Comparison of ENCODE assay signal across 18 cellular contexts in genomic region chr6:21508753-21509152, GRCh38.
DNase-seq lines count a peak whose midpoint lies in the region; TF ChIP-seq lines count a peak whose summit lies in the region.
"Had no signal": no experiment of that assay in that cellular context is flagged by ENCODE, and none has a peak within 500 bp of the region (broad histone marks: within the 10 kb centered on the region; RNA-seq: fewer than 3 reads in every experiment).

No MANE protein-coding gene starts in this region.

- intact Hi-C loops in mammary epithelial cell (cut with micrococcal nuclease) (no loop called here), sigmoid colon (cut with DNase I) (no loop called here)

- peak overlapping the region; percentile 63 for H2AFZ ChIP-seq in mammary epithelial cell (ENCODE audit: low read depth, low read length)

- no peaks in the 10 kb centered on the region for H3K79me2 ChIP-seq in mammary epithelial cell (ENCODE audit: insufficient read depth, low read length)

- TF ChIP-seq CTCF in mammary epithelial cell (conservative IDR thresholded peaks at IDR 0.05 in 1 of 2, IDR thresholded peaks at IDR 0.05 in 1 of 2; ENCODE audit: extremely low read depth in 1 of 2, insufficient read depth in 1 of 2, low read depth in 1 of 2, low read length in 2 of 2) (no peak), suprapubic skin (IDR thresholded peaks at IDR 0.05) (no peak), GM13976 (IDR thresholded peaks at IDR 0.05; ENCODE audit: borderline replicate concordance, control extremely low read depth, extremely low read depth, insufficient read depth, missing control alignments) (no peak), sigmoid colon (IDR thresholded peaks at IDR 0.05) (no peak)

- CTCF ChIA-PET in mammary epithelial cell (lab: Charles Lee; ENCODE audit: low non-redundant PET), result no interaction called here

- in situ Hi-C loops in mammary epithelial cell (cut with MboI; ENCODE audit: low sequenced_read_pairs in 2 of 2) (no loop called here), GM13976 (cut with MboI; ENCODE audit: low sequenced_read_pairs, unreplicated experiment) (no loop called here)

- H3K27me3 ChIP-seq in mammary epithelial cell (ENCODE audit: insufficient read depth, low read length) (no peaks in the 10 kb centered on the region), suprapubic skin (no peaks in the 10 kb centered on the region), sigmoid colon (no peaks in the 10 kb centered on the region)
- H3K27me3 ChIP-seq: MG63, SJSA1 had no signal

- dilution Hi-C loops in mammary epithelial cell (cut with HindIII; ENCODE audit: low sequenced_read_pairs), result no loop called here

- no peak for TF ChIP-seq EP300 in suprapubic skin (IDR thresholded peaks at IDR 0.05)
- no peak for TF ChIP-seq EP300 in sigmoid colon (IDR thresholded peaks at IDR 0.05)

- peak overlapping the region; percentile 40 for H3K4me2 ChIP-seq in mammary epithelial cell (ENCODE audit: insufficient read depth, low read depth, low read length)
- H3K4me2 ChIP-seq: A549 had no signal

- H3K4me3 ChIP-seq in mammary epithelial cell (replicated peaks in 1 of 3; ENCODE audit: insufficient read depth in 1 of 3, low read depth in 2 of 3, low read length in 3 of 3) (no peak overlapping the region), suprapubic skin (no peak overlapping the region), sigmoid colon (no peak overlapping the region)
- H3K4me3 ChIP-seq: A549, MG63, SJSA1 had no signal

- no TSS peak for BruUV-seq in mammary epithelial cell (replicated peaks; lab: Mats Ljungman, UMichigan)

- H3K9me3 ChIP-seq in mammary epithelial cell (replicated peaks; ENCODE audit: insufficient read depth, low read length) (no peaks in the 10 kb centered on the region), suprapubic skin (no peaks in the 10 kb centered on the region), sigmoid colon (no peaks in the 10 kb centered on the region)
- H3K9me3 ChIP-seq: A549, Caco-2, MG63, SJSA1 had no signal

- WGBS in mammary epithelial cell (ENCODE audit: low coverage, missing lambda C conversion rate), result 1% methylated on average over 4 of the region's 4 CpGs
- 72% methylated on average over 4 of the region's 4 CpGs for WGBS in suprapubic skin
- 87 to 90% methylated on average over 4 of the region's 4 CpGs for WGBS in sigmoid colon, 2 donors

- H3K36me3 ChIP-seq in mammary epithelial cell (ENCODE audit: insufficient read depth, low read length), result no peaks in the 10 kb centered on the region
- no peaks in the 10 kb centered on the region for H3K36me3 ChIP-seq in suprapubic skin
- no peaks in the 10 kb centered on the region for H3K36me3 ChIP-seq in sigmoid colon
- H3K36me3 ChIP-seq: MG63, SJSA1 had no signal

- TF ChIP-seq POLR2A in suprapubic skin (IDR thresholded peaks at IDR 0.05), result no peak
- no peak for TF ChIP-seq POLR2A in sigmoid colon (IDR thresholded peaks at IDR 0.05)

- H3K9ac ChIP-seq in mammary epithelial cell (ENCODE audit: insufficient read depth, low read length), result peak overlapping the region; percentile 10

- peak overlapping the region; percentile 83 for H3K27ac ChIP-seq in mammary epithelial cell (ENCODE audit: insufficient read depth, low read depth, low read length)
- H3K27ac ChIP-seq in suprapubic skin, result peak overlapping the region; percentile 19
- H3K27ac ChIP-seq in sigmoid colon, result no peak overlapping the region
- H3K27ac ChIP-seq: A549, SJSA1 had no signal

- H4K20me1 ChIP-seq in mammary epithelial cell (ENCODE audit: insufficient read depth, low read length), result no peaks in the 10 kb centered on the region

- DNase-seq in DMS79 treated with DMSO at 0.1 percent for 48 hours (lab: John Stamatoyannopoulos, UW) (peak; percentile 97), NCI-H526 (lab: John Stamatoyannopoulos, UW) (peak; percentile 88 to 92), mammary epithelial cell (peak; percentile 97), suprapubic skin (ENCODE audit: low spot score in 2 of 2) (no peak), GM13976 (ENCODE audit: low spot score) (no peak), sigmoid colon (no peak)
- no peak for DNase-seq in activated naive CD4-positive, alpha-beta T cell treated with Interleukin-2 at 50 U/mL for 16 hours
- DNase-seq: Caco-2, GDM1, H7, Kasumi-1, MG63, NCI-H1417 treated with DMSO at 0.1 percent for 48 hours, NCI-H187, NCI-H510A, NCI-H82 had no signal

- H3K4me1 ChIP-seq in mammary epithelial cell (ENCODE audit: insufficient read depth, low read length) (peaks cover 34% of the 10 kb centered on the region), suprapubic skin (peaks cover 3% of the 10 kb centered on the region), sigmoid colon (no peaks in the 10 kb centered on the region)
- H3K4me1 ChIP-seq: A549, Caco-2, SJSA1 had no signal

Comparison
In these comparisons a context has a peak if more than half of its experiments do, and no peak if none do; other contexts are left out.
1. DNase-seq: peak in DMS79 treated with DMSO at 0.1 percent for 48 hours (single experiment), NCI-H526 (2 of 2) and mammary epithelial cell (single experiment); none in suprapubic skin (0 of 2), activated naive CD4-positive, alpha-beta T cell treated with Interleukin-2 at 50 U/mL for 16 hours (single experiment), GM13976 (single experiment) and sigmoid colon (single experiment).
2. H3K27ac ChIP-seq: peak in mammary epithelial cell (single experiment) and suprapubic skin (single experiment); none in sigmoid colon (0 of 4).